ENCODE assay signal across 8 cellular contexts in genomic region chr1:31154000-31154631, GRCh38.
DNase-seq lines count a peak whose midpoint lies in the region; ATAC-seq, FAIRE-seq and TF ChIP-seq lines count a peak whose summit lies in the region.

No MANE protein-coding gene starts in this region.

- ATAC-seq in GM21723 (IDR thresholded peaks at IDR 0.05; ENCODE audit: unreplicated experiment) (no peak), GM18873 (IDR thresholded peaks at IDR 0.05; ENCODE audit: low FRiP score, unreplicated experiment) (no peak)

- intact Hi-C loops in sigmoid colon (cut with DNase I), result loop anchor here (1.0 kb wide), 1 partner anchor 89 kb away; the partner anchor contains the start of gene PUM1

- H3K4me1 ChIP-seq in sigmoid colon, result peaks cover 0 to 12% (median 5%) of the 10 kb centered on the region in 4 donors

- H3K9ac ChIP-seq in SK-N-MC (ENCODE audit: insufficient read length), result peak overlapping the region; percentile 88

- H3K36me3 ChIP-seq in SK-N-MC (ENCODE audit: insufficient read depth, low read length), result no peaks in the 10 kb centered on the region
- no peaks in the 10 kb centered on the region for H3K36me3 ChIP-seq in sigmoid colon

- no peaks in the 10 kb centered on the region for H3K27me3 ChIP-seq in sigmoid colon

- TF ChIP-seq POLR2A in sigmoid colon (IDR thresholded peaks at IDR 0.05) (no peak), GM12891 (IDR thresholded peaks at IDR 0.05; ENCODE audit: low read depth, low read length) (no peak)

- 76 to 78% methylated on average over 19 of the region's 19 CpGs for WGBS in sigmoid colon, 2 donors

- H3K4me3 ChIP-seq in GM12865 (ENCODE audit: low read depth, low read length) (peak overlapping the region; percentile 53), SK-N-MC (peak overlapping the region; percentile 85), fibroblast of the aortic adventitia (ENCODE audit: low read depth, low read length) (peak overlapping the region; percentile 58), sigmoid colon (peak overlapping the region in 3 of 4 donors; percentile 77 to 92 (median 79))

- DNase-seq in GM12865 (ENCODE audit: low read depth) (no peak), SK-N-MC (ENCODE audit: low read depth, low spot score) (no peak), fibroblast of the aortic adventitia (ENCODE audit: low read depth) (peak; percentile 61), sigmoid colon (no peak), NCI-H146 (lab: John Stamatoyannopoulos, UW) (no peak), GM12891 (ENCODE audit: insufficient read length, low spot score) (no peak)

- TF ChIP-seq EP300 in sigmoid colon (IDR thresholded peaks at IDR 0.05), result no peak

- no peak for FAIRE-seq in GM12891 (lab: Jason Lieb, UNC)

- no peaks in the 10 kb centered on the region for H3K9me3 ChIP-seq in SK-N-MC (ENCODE audit: low read depth, low read length)
- H3K9me3 ChIP-seq in sigmoid colon, result no peaks in the 10 kb centered on the region

- H3K27ac ChIP-seq in SK-N-MC (peak overlapping the region; percentile 84), sigmoid colon (peak overlapping the region; percentile 79 to 84 (median 84))

- TF ChIP-seq CTCF in GM12865 (IDR thresholded peaks at IDR 0.05; ENCODE audit: insufficient read depth, low read depth, low read length, missing control alignments), result no peak
- no peak for TF ChIP-seq CTCF in fibroblast of the aortic adventitia (IDR thresholded peaks at IDR 0.05; ENCODE audit: insufficient read depth, low read length)
- no peak for TF ChIP-seq CTCF in sigmoid colon (IDR thresholded peaks at IDR 0.05)

TF ChIP-seq in GM12891, 5 proteins besides CTCF, POLR2A, EP300 and RAD21:
- no peak for TF ChIP-seq SPI1 (IDR thresholded peaks at IDR 0.05; ENCODE audit: low read depth, low read length)
- TF ChIP-seq POU2F2 (IDR thresholded peaks at IDR 0.05; ENCODE audit: low read depth, low read length), result no peak
- TF ChIP-seq PAX5 (IDR thresholded peaks at IDR 0.05; ENCODE audit: insufficient read depth, low read length, severe bottlenecking), result no peak
- TF ChIP-seq POLR2AphosphoS5 (IDR thresholded peaks at IDR 0.05; ENCODE audit: low read depth, low read length), result no peak
- no peak for TF ChIP-seq TAF1 (IDR thresholded peaks at IDR 0.05; ENCODE audit: low read depth, low read length)
TF ChIP-seq in GM12891: peak in this region for 0.
